Comparison of ENCODE assay signal across 23 cellular contexts in the genomic region with DNA sequence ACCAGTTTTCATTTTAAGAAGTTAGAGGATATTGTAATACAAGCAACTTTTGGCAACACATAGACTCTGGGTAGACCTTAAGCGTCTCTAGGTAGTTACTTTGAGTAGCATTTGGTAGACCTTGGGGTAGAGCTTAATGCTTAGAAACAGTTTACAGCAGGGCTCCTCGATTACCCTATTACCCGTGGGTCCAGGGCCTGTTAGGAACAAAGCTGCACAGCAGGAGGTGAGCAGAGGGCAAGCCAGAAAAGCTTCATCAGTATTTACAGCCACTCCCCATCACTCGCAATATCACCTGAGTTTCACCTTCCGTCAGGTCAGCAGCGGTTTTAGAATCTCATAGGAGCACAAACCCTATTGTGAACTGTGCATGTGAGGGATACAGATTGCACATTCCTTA.
"Had no signal": no experiment of that assay in that cellular context is flagged by ENCODE, and none has a peak within 500 bp of the region (broad histone marks: within the 10 kb centered on the region; RNA-seq: fewer than 3 reads in every experiment).

No MANE protein-coding gene starts in this region.

- H3K27me3 Mint-ChIP-seq: stimulated activated naive CD8-positive, alpha-beta T cell treated with anti-CD3 and anti-CD28 coated beads, Interleukin-15, amount 100 ng/mL, for 72 hours had no signal

- H3K4me3 Mint-ChIP-seq: natural killer cell; neural crest cell; stimulated activated naive CD8-positive, alpha-beta T cell treated with anti-CD3 and anti-CD28 coated beads, Interleukin-15, amount 100 ng/mL, for 72 hours had no signal

- DNase-seq: dermis blood vessel endothelial cell; effector memory CD4-positive, alpha-beta T cell; head of caudate nucleus; left cardiac atrium; left lung; mesenchymal stem cell; natural killer cell; stimulated activated CD4-positive, alpha-beta T cell treated with anti-CD3 and anti-CD28 coated beads, Interleukin-12 subunit alpha, Interleukin-12 subunit beta, amount 100 ng/mL, for 4 hours; stimulated activated CD4-positive, alpha-beta T cell treated with anti-CD3 and anti-CD28 coated beads, Interleukin-1b, Interleukin-23, amount 100 ng/mL, for 48 hours; stimulated activated CD4-positive, alpha-beta T cell treated with anti-CD3 and anti-CD28 coated beads, Interleukin-4, amount 100 ng/mL, for 1 hour; stimulated activated CD8-positive, alpha-beta memory T cell treated with anti-CD3 and anti-CD28 coated beads, Interleukin-4, amount 100 ng/mL, for 48 hours; stimulated activated naive CD4-positive, alpha-beta T cell; stimulated activated naive CD8-positive, alpha-beta T cell treated with anti-CD3 and anti-CD28 coated beads, Interleukin-15, amount 100 ng/mL, for 72 hours; transverse colon; upper lobe of right lung; uterus had no signal

- H3K4me3 ChIP-seq: coronary artery, left lung, prostate gland, right atrium auricular region, smooth muscle cell, suprapubic skin, transverse colon, upper lobe of right lung, uterus had no signal

- H3K27me3 ChIP-seq: right atrium auricular region, suprapubic skin, transverse colon, upper lobe of right lung, uterus had no signal

- H3K4me1 Mint-ChIP-seq: natural killer cell; stimulated activated naive CD8-positive, alpha-beta T cell treated with anti-CD3 and anti-CD28 coated beads, Interleukin-15, amount 100 ng/mL, for 72 hours had no signal

- H3K36me3 ChIP-seq: left lung, prostate gland, right atrium auricular region, suprapubic skin, transverse colon, upper lobe of right lung, uterus had no signal

- H3K27ac ChIP-seq: coronary artery, left lung, prostate gland, right atrium auricular region, suprapubic skin, transverse colon, upper lobe of right lung, uterus had no signal

- ATAC-seq: left cardiac atrium; left lung; natural killer cell; sciatic nerve; stimulated activated naive CD8-positive, alpha-beta T cell treated with anti-CD3 and anti-CD28 coated beads, Interleukin-15, amount 100 ng/mL, for 72 hours; upper lobe of right lung had no signal

- H3K4me2 ChIP-seq: smooth muscle cell had no signal

- H3K4me1 ChIP-seq: left lung, prostate gland, right atrium auricular region, suprapubic skin, transverse colon, upper lobe of right lung, uterus had no signal

- H3K36me3 Mint-ChIP-seq: natural killer cell had no signal

- H3K9me3 Mint-ChIP-seq: natural killer cell; neural crest cell; stimulated activated naive CD8-positive, alpha-beta T cell treated with anti-CD3 and anti-CD28 coated beads, Interleukin-15, amount 100 ng/mL, for 72 hours had no signal

- H3K27ac Mint-ChIP-seq: natural killer cell; stimulated activated naive CD8-positive, alpha-beta T cell treated with anti-CD3 and anti-CD28 coated beads, Interleukin-15, amount 100 ng/mL, for 72 hours had no signal

- H3K9me3 ChIP-seq: left lung, prostate gland, right atrium auricular region, suprapubic skin, transverse colon, upper lobe of right lung, uterus had no signal
